In genomic region chr7:80392229-80393169, GRCh38 we compare ENCODE assay signal across 8 cellular contexts.
DNase-seq lines count a peak whose midpoint lies in the region; ATAC-seq and TF ChIP-seq lines count a peak whose summit lies in the region.

No MANE protein-coding gene starts in this region.

- no peak overlapping the region for H3K27ac ChIP-seq in brain microvascular endothelial cell

- H3K27me3 ChIP-seq in brain microvascular endothelial cell (replicated peaks) = no peaks in the 10 kb centered on the region

- no peak for TF ChIP-seq CTCF in brain microvascular endothelial cell (IDR thresholded peaks at IDR 0.05; ENCODE audit: low read depth, low read length, missing control alignments)

- no peaks in the 10 kb centered on the region for H3K36me3 ChIP-seq in brain microvascular endothelial cell (replicated peaks)

- no peak for ATAC-seq in GM21447 (IDR thresholded peaks at IDR 0.05; ENCODE audit: unreplicated experiment)

- DNase-seq in DMS53 (lab: John Stamatoyannopoulos, UW) (peak; percentile 75), NCI-H1092 treated with DMSO at 0.1 percent for 48 hours (lab: John Stamatoyannopoulos, UW) (peak; percentile 66), T47D (ENCODE audit: low read depth in 1 of 2, low spot score in 1 of 2) (peak; percentile 32 to 63), middle frontal gyrus (ENCODE audit: extremely low spot score, low spot score) (peak; percentile 52), HuH-7 (ENCODE audit: low spot score) (no peak), brain microvascular endothelial cell (no peak)
- no peak for DNase-seq in stimulated activated CD4-positive, alpha-beta T cell treated with anti-CD3 and anti-CD28 coated beads, Interleukin-2, amount 100 ng/mL, for 24 hours

- H3K4me3 ChIP-seq in brain microvascular endothelial cell (ENCODE audit: low read depth, low read length) = no peak overlapping the region

- in situ Hi-C loops in T47D (cut with HindIII; ENCODE audit: low pct_unique_long_range_greater_than_20kb, low sequenced_read_pairs) (no loop called here), brain microvascular endothelial cell (cut with HindIII; ENCODE audit: low pct_ligation_motif_present, low sequenced_read_pairs) (no loop called here)

Comparison
In these comparisons a context has a peak if more than half of its experiments do, and no peak if none do; other contexts are left out.
1. DNase-seq: peak in DMS53 (single experiment), NCI-H1092 treated with DMSO at 0.1 percent for 48 hours (single experiment), T47D (2 of 2) and middle frontal gyrus (single experiment); none in stimulated activated CD4-positive, alpha-beta T cell treated with anti-CD3 and anti-CD28 coated beads, Interleukin-2, amount 100 ng/mL, for 24 hours (0 of 2), HuH-7 (single experiment) and brain microvascular endothelial cell (single experiment).